Comparison of ENCODE assay signal across 14 cellular contexts in the genomic region with DNA sequence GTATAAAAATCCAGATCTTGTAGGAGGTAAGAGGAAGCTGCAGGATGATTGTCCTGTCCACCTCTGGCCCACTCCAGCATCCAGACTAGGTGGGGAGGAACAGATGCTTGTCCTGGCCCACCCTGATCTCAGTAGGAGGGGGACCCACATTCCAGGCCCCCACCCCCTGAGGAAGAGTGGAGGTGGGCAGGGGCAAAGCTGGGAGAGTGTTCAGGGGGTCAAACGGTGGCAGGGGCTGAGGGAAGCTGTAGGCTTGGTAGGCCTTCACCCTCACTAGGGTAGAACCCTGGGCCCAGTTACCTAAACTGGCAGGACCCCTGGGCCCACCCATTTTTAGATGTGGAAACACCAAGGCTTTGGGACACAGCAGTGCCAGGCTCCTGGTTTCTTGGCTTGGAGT. TPM values are rescaled to one million over a fixed set of nuclear protein-coding genes. Genes with fewer than 3 reads are reported as not detected.
DNase-seq lines count a peak whose midpoint lies in the region; ATAC-seq and TF ChIP-seq lines count a peak whose summit lies in the region.
"Had no signal": no experiment of that assay in that cellular context is flagged by ENCODE, and none has a peak within 500 bp of the region (broad histone marks: within the 10 kb centered on the region; RNA-seq: fewer than 3 reads in every experiment).

No MANE protein-coding gene starts in this region.

- intact Hi-C loops in activated T-helper 1 cell treated with anti-CD3 and anti-CD28 coated beads, Interleukin-12 subunit alpha, Interleukin-12 subunit beta, Interleukin-2, Interleukin-4 antibody, amounts not matched to agents 30 ng/mL and 10 ng/mL and 1 ng/mL, durations not matched to agents 14 hours and 24 hours and 36 hours (cut with micrococcal nuclease), result no loop called here
- intact Hi-C loops in lower lobe of right lung (cut with DNase I), result loop anchor here (5.0 kb wide), 1 partner anchor 35 kb away; no protein-coding TSS in a partner anchor
- intact Hi-C loops in stomach (cut with DNase I; ENCODE audit: low total_unique reads), result no loop called here
- intact Hi-C loops in OCI-LY7 (cut with micrococcal nuclease; ENCODE audit: unreplicated experiment), result loop anchor here (10.0 kb wide), 1 partner anchor 188 kb away; the partner anchor contains the start of gene TMEM106C

- H3K27me3 ChIP-seq in GM23338 (ENCODE audit: insufficient read depth) (peaks cover 17% of the 10 kb centered on the region), lower lobe of right lung (ENCODE audit: low read depth) (no peaks in the 10 kb centered on the region), stomach (no peaks in the 10 kb centered on the region)

- no peak for TF ChIP-seq EP300 in stomach (IDR thresholded peaks at IDR 0.05)

- H3K36me3 Mint-ChIP-seq in GM23338 (ENCODE audit: low read depth), result no peaks in the 10 kb centered on the region
- H3K36me3 Mint-ChIP-seq in activated T-helper 1 cell treated with anti-CD3 and anti-CD28 coated beads, Interleukin-12 subunit alpha, Interleukin-12 subunit beta, Interleukin-2, Interleukin-4 antibody, amounts not matched to agents 30 ng/mL and 10 ng/mL and 1 ng/mL, durations not matched to agents 14 hours and 24 hours and 36 hours (ENCODE audit: low read depth), result peaks cover 8% of the 10 kb centered on the region

- H3K4me3 Mint-ChIP-seq in GM23338, result no peak overlapping the region
- no peak overlapping the region for H3K4me3 Mint-ChIP-seq in activated T-helper 1 cell treated with anti-CD3 and anti-CD28 coated beads, Interleukin-12 subunit alpha, Interleukin-12 subunit beta, Interleukin-2, Interleukin-4 antibody, amounts not matched to agents 30 ng/mL and 10 ng/mL and 1 ng/mL, durations not matched to agents 14 hours and 24 hours and 36 hours

- TF ChIP-seq CTCF in GM23338 (conservative IDR thresholded peaks at IDR 0.05; ENCODE audit: low read depth in 2 of 2) (no peak), lower lobe of right lung (IDR thresholded peaks at IDR 0.05) (no peak), stomach (IDR thresholded peaks at IDR 0.05) (no peak), OCI-LY7 (conservative IDR thresholded peaks at IDR 0.05; ENCODE audit: low read length) (no peak), GM13976 (IDR thresholded peaks at IDR 0.05; ENCODE audit: borderline replicate concordance, control extremely low read depth, extremely low read depth, insufficient read depth, missing control alignments) (no peak)

- no peaks in the 10 kb centered on the region for H3K9me3 ChIP-seq in lower lobe of right lung
- H3K9me3 ChIP-seq in stomach, result no peaks in the 10 kb centered on the region
- H3K9me3 ChIP-seq in OCI-LY7 (ENCODE audit: low read length), result no peaks in the 10 kb centered on the region

- peaks cover 36% of the 10 kb centered on the region for H3K27me3 Mint-ChIP-seq in GM23338 (ENCODE audit: insufficient read depth, low read depth, poor library complexity)
- peaks cover 5% of the 10 kb centered on the region for H3K27me3 Mint-ChIP-seq in activated T-helper 1 cell treated with anti-CD3 and anti-CD28 coated beads, Interleukin-12 subunit alpha, Interleukin-12 subunit beta, Interleukin-2, Interleukin-4 antibody, amounts not matched to agents 30 ng/mL and 10 ng/mL and 1 ng/mL, durations not matched to agents 14 hours and 24 hours and 36 hours (ENCODE audit: insufficient read depth)

- H3K4me2 ChIP-seq in GM23338, result no peak overlapping the region
- no peak overlapping the region for H3K4me2 ChIP-seq in OCI-LY7 (ENCODE audit: low read length)

- peaks cover 11% of the 10 kb centered on the region for H3F3A ChIP-seq in GM23338 (replicated peaks; ENCODE audit: low read depth)

- peaks cover 33% of the 10 kb centered on the region for H3K4me1 ChIP-seq in GM23338 (ENCODE audit: insufficient read depth)
- H3K4me1 ChIP-seq in lower lobe of right lung, result peaks cover 67% of the 10 kb centered on the region
- peaks cover 41 to 81% (median 72%) of the 10 kb centered on the region in 4 donors for H3K4me1 ChIP-seq in stomach
- H3K4me1 ChIP-seq in OCI-LY7 (ENCODE audit: insufficient read depth, low read length, poor library complexity, severe bottlenecking), result peaks cover 53% of the 10 kb centered on the region

- H3K36me3 ChIP-seq in GM23338 (ENCODE audit: insufficient read depth), result no peaks in the 10 kb centered on the region
- H3K36me3 ChIP-seq in lower lobe of right lung, result peaks cover 6% of the 10 kb centered on the region
- peaks cover 0 to 21% (median 14%) of the 10 kb centered on the region in 4 donors for H3K36me3 ChIP-seq in stomach
- peaks cover 5% of the 10 kb centered on the region; the same call in 1 of the 2 replicates for H3K36me3 ChIP-seq in OCI-LY7 (ENCODE audit: insufficient read depth, low read length)

- WGBS in stomach, 5 donors, result 56 to 86% (median 67%) methylated on average over 1 of the region's 1 CpG

- no peak overlapping the region for H2AFZ ChIP-seq in GM23338
- no peak overlapping the region for H2AFZ ChIP-seq in OCI-LY7 (ENCODE audit: low read length)

- in situ Hi-C loops in GM13976 (cut with MboI; ENCODE audit: low sequenced_read_pairs, unreplicated experiment), result loop anchor here (10.0 kb wide), 1 partner anchor 62 kb away; no protein-coding TSS in a partner anchor

- H3K27ac Mint-ChIP-seq in GM23338, result peak overlapping the region; percentile 62; the same call in 1 of the 2 replicates
- H3K27ac Mint-ChIP-seq in activated T-helper 1 cell treated with anti-CD3 and anti-CD28 coated beads, Interleukin-12 subunit alpha, Interleukin-12 subunit beta, Interleukin-2, Interleukin-4 antibody, amounts not matched to agents 30 ng/mL and 10 ng/mL and 1 ng/mL, durations not matched to agents 14 hours and 24 hours and 36 hours, result peak overlapping the region; percentile 61

- no peak overlapping the region for H3K27ac ChIP-seq in GM23338 (ENCODE audit: low read depth)
- H3K27ac ChIP-seq in lower lobe of right lung, result peak overlapping the region; percentile 43
- H3K27ac ChIP-seq in stomach, result peak overlapping the region in 4 of 5 donors; percentile 59 to 73 (median 70)
- no peak overlapping the region for H3K27ac ChIP-seq in OCI-LY7 (ENCODE audit: low read depth, low read length, poor library complexity, severe bottlenecking)
- H3K27ac ChIP-seq: WERI-Rb-1 had no signal

- no peak for ATAC-seq in GM23338
- ATAC-seq in lower lobe of right lung, result no peak
- ATAC-seq in HG03521 (IDR thresholded peaks at IDR 0.05; ENCODE audit: unreplicated experiment), result no peak

- H4K20me1 ChIP-seq in GM23338 (replicated peaks; ENCODE audit: insufficient read depth) (peaks cover 2% of the 10 kb centered on the region), OCI-LY7 (ENCODE audit: insufficient read depth, low read length) (no peaks in the 10 kb centered on the region)

- CTCF ChIA-PET in OCI-LY7 (lab: Charles Lee; ENCODE audit: unreplicated experiment), result interaction anchor here (0.6 to 3.3 kb wide), 5 partner anchors 10 to 62 kb away, joined by 3 to 13 read pairs (median 4); no protein-coding TSS in a partner anchor

- no peak overlapping the region for H3K4me3 ChIP-seq in GM23338
- no peak overlapping the region for H3K4me3 ChIP-seq in lower lobe of right lung
- no peak overlapping the region for H3K4me3 ChIP-seq in stomach
- no peak overlapping the region for H3K4me3 ChIP-seq in OCI-LY7 (ENCODE audit: low read depth, low read length, poor library complexity, severe bottlenecking)

- H3K9me2 ChIP-seq in GM23338 (ENCODE audit: insufficient read depth) (no peaks in the 10 kb centered on the region), OCI-LY7 (ENCODE audit: insufficient read depth, low read length) (no peaks in the 10 kb centered on the region)

- BruUV-seq in OCI-LY7 (replicated peaks; lab: Mats Ljungman, UMichigan), result no TSS peak

- H3K79me2 ChIP-seq in GM23338 (replicated peaks; ENCODE audit: insufficient read depth), result no peaks in the 10 kb centered on the region
- H3K79me2 ChIP-seq in OCI-LY7 (ENCODE audit: insufficient read depth, low read depth, low read length), result no peaks in the 10 kb centered on the region

- DNase-seq in GM23338 (ENCODE audit: low spot score), result no peak
- no peak for DNase-seq in activated T-helper 1 cell treated with anti-CD3 and anti-CD28 coated beads, Interleukin-12 subunit alpha, Interleukin-12 subunit beta, Interleukin-2, Interleukin-4 antibody, amounts not matched to agents 30 ng/mL and 10 ng/mL and 1 ng/mL, durations not matched to agents 14 hours and 24 hours and 36 hours (ENCODE audit: low spot score)
- no peak for DNase-seq in lower lobe of right lung
- DNase-seq in stomach, result no peak
- no peak for DNase-seq in UCSD-AML1 (lab: John Stamatoyannopoulos, UW; ENCODE audit: unreplicated experiment)
- no peak for DNase-seq in OCI-LY7 (ENCODE audit: low spot score)
- DNase-seq in GM13976 (ENCODE audit: low spot score), result no peak
- DNase-seq: activated T-cell treated with anti-CD3 and anti-CD28 coated beads for 4 hours, NCI-H1092, NCI-H510A treated with DMSO at 0.1 percent for 48 hours, SIG-M5, WERI-Rb-1 had no signal

- TF ChIP-seq POLR2A in stomach (IDR thresholded peaks at IDR 0.05), result no peak

- POLR2A ChIA-PET in OCI-LY7 (lab: Charles Lee), result interaction anchor here (0.8 to 1.3 kb wide), 6 partner anchors 28 to 70 kb away, joined by 3 to 6 read pairs (median 5); no protein-coding TSS in a partner anchor

- no peaks in the 10 kb centered on the region for H3K9me3 Mint-ChIP-seq in GM23338
- no peaks in the 10 kb centered on the region for H3K9me3 Mint-ChIP-seq in activated T-helper 1 cell treated with anti-CD3 and anti-CD28 coated beads, Interleukin-12 subunit alpha, Interleukin-12 subunit beta, Interleukin-2, Interleukin-4 antibody, amounts not matched to agents 30 ng/mL and 10 ng/mL and 1 ng/mL, durations not matched to agents 14 hours and 24 hours and 36 hours

- H3K4me1 Mint-ChIP-seq in GM23338, result peaks cover 51% of the 10 kb centered on the region
- H3K4me1 Mint-ChIP-seq in activated T-helper 1 cell treated with anti-CD3 and anti-CD28 coated beads, Interleukin-12 subunit alpha, Interleukin-12 subunit beta, Interleukin-2, Interleukin-4 antibody, amounts not matched to agents 30 ng/mL and 10 ng/mL and 1 ng/mL, durations not matched to agents 14 hours and 24 hours and 36 hours (ENCODE audit: low read depth), result peaks cover 59% of the 10 kb centered on the region

RNA-seq across cellular contexts. Expression of gene SLC48A1, which starts 4.1 kb away (rescaled TPM):
- 9.0 and 16.8 TPM in 2 replicates for total RNA-seq in GM23338 (2014; rRNA removed; shearing (Covaris generic))
- polyA plus RNA-seq in GM23338 (2016; fragmentation: Nextera tagmentation; extraction: Ambion mirVana) (5.8 TPM in 2 replicates), stomach (10 to 100 TPM in 1 of 3 donors, 1 to 10 TPM in 2; 6.3 to 18.2 (median 9.4) TPM)
- total RNA-seq in activated T-helper 1 cell treated with anti-CD3 and anti-CD28 coated beads, Interleukin-12 subunit alpha, Interleukin-12 subunit beta, Interleukin-2, Interleukin-4 antibody, amounts not matched to agents 30 ng/mL and 10 ng/mL and 1 ng/mL, durations not matched to agents 14 hours and 24 hours and 36 hours, result 12.7 TPM in 2 replicates
- total RNA-seq in lower lobe of right lung (39.9 TPM), stomach (10 to 100 TPM in 3 of 5 donors, 1 to 10 TPM in 2; 2.3 to 29.0 (median 18.1) TPM), OCI-LY7 (2022) (8.6 and 12.0 TPM in 2 replicates)
- total RNA-seq in OCI-LY7 (2014; rRNA removed; shearing (Covaris generic)), result 3.8 and 9.6 TPM in 2 replicates

RNA-seq across cellular contexts. Expression of gene RAPGEF3, which starts 18.5 kb away (rescaled TPM):
- 10.4 and 11.8 TPM in 2 replicates for total RNA-seq in GM23338 (2014; rRNA removed; shearing (Covaris generic))
- polyA plus RNA-seq in GM23338 (2016; fragmentation: Nextera tagmentation; extraction: Ambion mirVana), result 2.3 and 3.0 TPM in 2 replicates
- 4.7 and 6.5 TPM in 2 replicates for total RNA-seq in activated T-helper 1 cell treated with anti-CD3 and anti-CD28 coated beads, Interleukin-12 subunit alpha, Interleukin-12 subunit beta, Interleukin-2, Interleukin-4 antibody, amounts not matched to agents 30 ng/mL and 10 ng/mL and 1 ng/mL, durations not matched to agents 14 hours and 24 hours and 36 hours
- 44.5 TPM for total RNA-seq in lower lobe of right lung
- 100 to 1,000 TPM in 1 of 5 donors, 10 to 100 TPM in 4; 15.9 to 114 (median 25.0) TPM for total RNA-seq in stomach
- polyA plus RNA-seq in stomach, result 10 to 100 TPM; 21.2 to 33.1 (median 22.9) TPM
- total RNA-seq in OCI-LY7 (2014; rRNA removed; shearing (Covaris generic)), result 0.69 and 0.80 TPM in 2 replicates
- total RNA-seq in OCI-LY7 (2022), result 2.9 and 4.7 TPM in 2 replicates

RNA-seq across cellular contexts. Expression of gene HDAC7, which starts 42.6 kb away (rescaled TPM):
- 55.1 and 60.1 TPM in 2 replicates for total RNA-seq in GM23338 (2014; rRNA removed; shearing (Covaris generic))
- polyA plus RNA-seq in GM23338 (2016; fragmentation: Nextera tagmentation; extraction: Ambion mirVana), result 37.3 and 41.3 TPM in 2 replicates
- 453 and 466 TPM in 2 replicates for total RNA-seq in activated T-helper 1 cell treated with anti-CD3 and anti-CD28 coated beads, Interleukin-12 subunit alpha, Interleukin-12 subunit beta, Interleukin-2, Interleukin-4 antibody, amounts not matched to agents 30 ng/mL and 10 ng/mL and 1 ng/mL, durations not matched to agents 14 hours and 24 hours and 36 hours
- 104 TPM for total RNA-seq in lower lobe of right lung
- total RNA-seq in stomach, result 100 to 1,000 TPM in 2 of 5 donors, 10 to 100 TPM in 3; 32.1 to 313 (median 66.5) TPM
- 10 to 100 TPM; 22.8 to 30.7 (median 28.6) TPM for polyA plus RNA-seq in stomach
- total RNA-seq in OCI-LY7 (2014; rRNA removed; shearing (Covaris generic)), result 38.4 and 45.9 TPM in 2 replicates
- total RNA-seq in OCI-LY7 (2022), result 130 and 131 TPM in 2 replicates

RNA-seq across cellular contexts. Expression of gene ENDOU, which starts 51.9 kb away (rescaled TPM):
- total RNA-seq in GM23338 (2014; rRNA removed; shearing (Covaris generic)), result not detected in 2 replicates
- polyA plus RNA-seq in GM23338 (2016; fragmentation: Nextera tagmentation; extraction: Ambion mirVana), result not detected in 2 replicates
- total RNA-seq in activated T-helper 1 cell treated with anti-CD3 and anti-CD28 coated beads, Interleukin-12 subunit alpha, Interleukin-12 subunit beta, Interleukin-2, Interleukin-4 antibody, amounts not matched to agents 30 ng/mL and 10 ng/mL and 1 ng/mL, durations not matched to agents 14 hours and 24 hours and 36 hours, result not detected in 2 replicates
- not detected for total RNA-seq in lower lobe of right lung
- total RNA-seq in stomach, result 1 to 10 TPM in 1 of 5 donors, not detected in 4; 1.8 TPM
- polyA plus RNA-seq in stomach, result 1 to 10 TPM in 1 of 3 donors, not detected in 2; 7.6 TPM
- 0.19 TPM in 1 of 2 replicates, not detected in the other for total RNA-seq in OCI-LY7 (2014; rRNA removed; shearing (Covaris generic))
- total RNA-seq in OCI-LY7 (2022), result 0.55 TPM in 1 of 2 replicates, not detected in the other
- total RNA-seq: epithelial cell of proximal tubule had no signal

Comparison
In these comparisons a context has a peak if more than half of its experiments do, and no peak if none do; other contexts are left out.
1. H3K27ac ChIP-seq: peak in lower lobe of right lung (single experiment) and stomach (4 of 5); none in GM23338 (single experiment) and OCI-LY7 (single experiment).
2. intact Hi-C loops: an anchor here in lower lobe of right lung (5.0 kb wide) and OCI-LY7 (10.0 kb wide); none called in activated T-helper 1 cell treated with anti-CD3 and anti-CD28 coated beads, Interleukin-12 subunit alpha, Interleukin-12 subunit beta, Interleukin-2, Interleukin-4 antibody, amounts not matched to agents 30 ng/mL and 10 ng/mL and 1 ng/mL, durations not matched to agents 14 hours and 24 hours and 36 hours and stomach.